In genomic region chr12:123022846-123023245, GRCh38 we compare ENCODE assay signal across 19 cellular contexts. TPM values are rescaled to one million over a fixed set of nuclear protein-coding genes. Genes with fewer than 3 reads are reported as not detected.
DNase-seq lines count a peak whose midpoint lies in the region; ATAC-seq, FAIRE-seq and TF ChIP-seq lines count a peak whose summit lies in the region.
"Had no signal": no experiment of that assay in that cellular context is flagged by ENCODE, and none has a peak within 500 bp of the region (broad histone marks: within the 10 kb centered on the region; RNA-seq: fewer than 3 reads in every experiment).

No MANE protein-coding gene starts in this region.

- no peak for TF ChIP-seq POLR2A in esophagus muscularis mucosa (IDR thresholded peaks at IDR 0.05; ENCODE audit: low read depth)

- H3K36me3 Mint-ChIP-seq in activated CD8-positive, alpha-beta T cell treated with anti-CD3 and anti-CD28 coated beads, Interleukin-2, amount 10 ng/mL, durations not matched to agents 7 days and 5 days (ENCODE audit: low read depth), result no peaks in the 10 kb centered on the region
- H3K36me3 Mint-ChIP-seq in activated CD8-positive, alpha-beta T cell treated with anti-CD3 and anti-CD28 coated beads for 36 hours (ENCODE audit: low read depth), result no peaks in the 10 kb centered on the region
- H3K36me3 Mint-ChIP-seq in activated naive CD8-positive, alpha-beta T cell treated with anti-CD3 and anti-CD28 coated beads, Interleukin-2, amount 50 U/mL, for 24 hours (ENCODE audit: low read depth), result no peaks in the 10 kb centered on the region
- H3K36me3 Mint-ChIP-seq: CD4-positive, CD25-positive, alpha-beta regulatory T cell had no signal

- H3K4me2 ChIP-seq in neuronal stem cell (ENCODE audit: insufficient read depth, low read length, poor library complexity, severe bottlenecking) (no peak overlapping the region), osteoblast (ENCODE audit: insufficient read depth, low read length) (no peak overlapping the region)
- H3K4me2 ChIP-seq: GM23338 had no signal

- no peak overlapping the region for H3K9ac ChIP-seq in kidney (ENCODE audit: low read length in 2 of 2)
- no peak overlapping the region for H3K9ac ChIP-seq in neuronal stem cell (ENCODE audit: low read depth, low read length, poor library complexity)

- no peak for FAIRE-seq in kidney (lab: Jason Lieb, UNC)
- FAIRE-seq: D721Med, G401.6, GM12891, GM19239, H54 had no signal

- H3K27ac ChIP-seq in kidney (ENCODE audit: low read depth in 2 of 2, low read length in 2 of 2) (no peak overlapping the region), neuronal stem cell (replicated peaks; ENCODE audit: low read length) (no peak overlapping the region), osteoblast (ENCODE audit: low read depth, low read length) (no peak overlapping the region), esophagus muscularis mucosa (replicated peaks in 1 of 4) (no peak overlapping the region)

- H3K4me3 Mint-ChIP-seq in activated CD8-positive, alpha-beta T cell treated with anti-CD3 and anti-CD28 coated beads, Interleukin-2, amount 10 ng/mL, durations not matched to agents 7 days and 5 days, result no peak overlapping the region
- no peak overlapping the region for H3K4me3 Mint-ChIP-seq in activated CD8-positive, alpha-beta T cell treated with anti-CD3 and anti-CD28 coated beads for 36 hours
- H3K4me3 Mint-ChIP-seq in activated naive CD8-positive, alpha-beta T cell treated with anti-CD3 and anti-CD28 coated beads, Interleukin-2, amount 50 U/mL, for 24 hours, result no peak overlapping the region
- H3K4me3 Mint-ChIP-seq: CD4-positive, CD25-positive, alpha-beta regulatory T cell; GM23338 had no signal

- H3K27me3 ChIP-seq in neuronal stem cell (ENCODE audit: control insufficient read depth in 3 of 3, insufficient read depth in 3 of 3, low read depth in 1 of 3, low read length in 3 of 3) (peaks cover 0 to 1% (median 0%) of the 10 kb centered on the region in 3 experiments), osteoblast (ENCODE audit: insufficient read depth, low read length) (no peaks in the 10 kb centered on the region), esophagus muscularis mucosa (no peaks in the 10 kb centered on the region)

- no peak overlapping the region for H2BK120ac ChIP-seq in neuronal stem cell (ENCODE audit: low read depth, low read length)

- intact Hi-C loops in activated CD8-positive, alpha-beta T cell treated with anti-CD3 and anti-CD28 coated beads for 36 hours (cut with micrococcal nuclease), result no loop called here
- intact Hi-C loops in kidney (cut with DNase I) (no loop called here), esophagus muscularis mucosa (cut with DNase I) (no loop called here)

- H3K18ac ChIP-seq in neuronal stem cell (ENCODE audit: low read length), result no peak overlapping the region

- H3K36me3 ChIP-seq in kidney (ENCODE audit: control insufficient read depth in 1 of 2, insufficient read depth in 2 of 2, low read length in 2 of 2) (peaks cover 0 to 10% of the 10 kb centered on the region in 2 donors), neuronal stem cell (replicated peaks in 1 of 2; ENCODE audit: control insufficient read depth in 2 of 2, insufficient read depth in 2 of 2, low read length in 2 of 2) (no peaks in the 10 kb centered on the region), osteoblast (ENCODE audit: insufficient read depth, low read length) (no peaks in the 10 kb centered on the region), esophagus muscularis mucosa (peaks cover 0 to 30% (median 17%) of the 10 kb centered on the region in 4 donors)

- no peak overlapping the region for H2AK5ac ChIP-seq in neuronal stem cell (ENCODE audit: low read depth, low read length)

- no peak overlapping the region for H3K23ac ChIP-seq in neuronal stem cell (ENCODE audit: low read depth, low read length, poor library complexity)

- H3K27ac Mint-ChIP-seq in activated CD8-positive, alpha-beta T cell treated with anti-CD3 and anti-CD28 coated beads, Interleukin-2, amount 10 ng/mL, durations not matched to agents 7 days and 5 days, result peak overlapping the region; percentile 30
- H3K27ac Mint-ChIP-seq in activated CD8-positive, alpha-beta T cell treated with anti-CD3 and anti-CD28 coated beads for 36 hours, result no peak overlapping the region
- no peak overlapping the region for H3K27ac Mint-ChIP-seq in activated naive CD8-positive, alpha-beta T cell treated with anti-CD3 and anti-CD28 coated beads, Interleukin-2, amount 50 U/mL, for 24 hours
- H3K27ac Mint-ChIP-seq: CD4-positive, CD25-positive, alpha-beta regulatory T cell; GM23338 had no signal

- H3K79me2 ChIP-seq in osteoblast (ENCODE audit: insufficient read depth, low read length), result no peaks in the 10 kb centered on the region

- CTCF ChIA-PET in activated CD8-positive, alpha-beta T cell treated with anti-CD3 and anti-CD28 coated beads, Interleukin-2, amount 10 ng/mL, durations not matched to agents 7 days and 5 days (lab: Charles Lee), result interaction anchor here (1.3 kb wide), 1 partner anchor 21 kb away, joined by 4 read pairs; no protein-coding TSS in a partner anchor
- CTCF ChIA-PET in activated CD8-positive, alpha-beta T cell treated with anti-CD3 and anti-CD28 coated beads for 36 hours (lab: Charles Lee), result interaction anchor here (1.0 kb wide), 1 partner anchor 53 kb away, joined by 3 read pairs; no protein-coding TSS in a partner anchor

- no peak overlapping the region for H2BK5ac ChIP-seq in neuronal stem cell (ENCODE audit: low read length)

- H3K14ac ChIP-seq in neuronal stem cell (ENCODE audit: low read length), result peak overlapping the region; percentile 66

- TF ChIP-seq CTCF in activated CD8-positive, alpha-beta T cell treated with anti-CD3 and anti-CD28 coated beads for 36 hours (IDR thresholded peaks at IDR 0.05), result no peak
- TF ChIP-seq CTCF in kidney (IDR thresholded peaks at IDR 0.05; ENCODE audit: borderline replicate concordance, extremely low read depth, insufficient read depth) (no peak), osteoblast (IDR thresholded peaks at IDR 0.05; ENCODE audit: extremely low read depth, low read depth, low read length) (no peak), esophagus muscularis mucosa (IDR thresholded peaks at IDR 0.05) (no peak)

- H3K4me1 ChIP-seq in kidney (ENCODE audit: control insufficient read depth in 1 of 2, insufficient read depth in 1 of 2, low read depth in 1 of 2, low read length in 2 of 2), result no peaks in the 10 kb centered on the region
- H3K4me1 ChIP-seq in neuronal stem cell (ENCODE audit: control insufficient read depth in 2 of 2, insufficient read depth in 1 of 2, low read depth in 1 of 2, low read length in 2 of 2), result no peaks in the 10 kb centered on the region
- peaks cover 18% of the 10 kb centered on the region for H3K4me1 ChIP-seq in osteoblast (ENCODE audit: insufficient read depth, low read length)
- no peaks in the 10 kb centered on the region for H3K4me1 ChIP-seq in esophagus muscularis mucosa

- POLR2A ChIA-PET in activated CD8-positive, alpha-beta T cell treated with anti-CD3 and anti-CD28 coated beads, Interleukin-2, amount 10 ng/mL, durations not matched to agents 7 days and 5 days (lab: Charles Lee), result no interaction called here
- POLR2A ChIA-PET in activated CD8-positive, alpha-beta T cell treated with anti-CD3 and anti-CD28 coated beads for 36 hours (lab: Charles Lee), result no interaction called here

- peaks cover 9% of the 10 kb centered on the region for H4K20me1 ChIP-seq in osteoblast (ENCODE audit: insufficient read depth, low read length)

- DNase-seq in activated CD8-positive, alpha-beta T cell treated with anti-CD3 and anti-CD28 coated beads, Interleukin-2, amount 10 ng/mL, durations not matched to agents 7 days and 5 days, result no peak
- DNase-seq in activated CD8-positive, alpha-beta T cell treated with anti-CD3 and anti-CD28 coated beads for 36 hours, result no peak
- DNase-seq in kidney, result peak; percentile 56
- no peak for DNase-seq in neuronal stem cell (ENCODE audit: low spot score)
- DNase-seq in osteoblast (ENCODE audit: insufficient read length, low spot score, missing footprints), result no peak
- no peak for DNase-seq in activated naive CD8-positive, alpha-beta T cell treated with anti-CD3 and anti-CD28 coated beads, Interleukin-2, amount 50 U/mL, for 24 hours
- DNase-seq in esophagus muscularis mucosa (ENCODE audit: extremely low spot score), result no peak
- DNase-seq: 8988T; C1 segment of cervical spinal cord; Caco-2; CD4-positive, CD25-positive, alpha-beta regulatory T cell; HCEC 1CT had no signal

- H4K91ac ChIP-seq in neuronal stem cell (ENCODE audit: low read depth, low read length, poor library complexity), result no peak overlapping the region

- H3K4ac ChIP-seq in neuronal stem cell (ENCODE audit: low read length), result no peak overlapping the region

- H3K4me3 ChIP-seq in kidney (ENCODE audit: low read length in 2 of 2), result no peak overlapping the region
- H3K4me3 ChIP-seq in neuronal stem cell (ENCODE audit: low read length in 2 of 2), result no peak overlapping the region
- H3K4me3 ChIP-seq in osteoblast (ENCODE audit: insufficient read depth, low read length), result no peak overlapping the region
- no peak overlapping the region for H3K4me3 ChIP-seq in esophagus muscularis mucosa
- H3K4me3 ChIP-seq: GM23338 had no signal

- H3K4me1 Mint-ChIP-seq in activated CD8-positive, alpha-beta T cell treated with anti-CD3 and anti-CD28 coated beads, Interleukin-2, amount 10 ng/mL, durations not matched to agents 7 days and 5 days (ENCODE audit: low read depth), result peaks cover 18% of the 10 kb centered on the region
- H3K4me1 Mint-ChIP-seq in activated CD8-positive, alpha-beta T cell treated with anti-CD3 and anti-CD28 coated beads for 36 hours (ENCODE audit: low read depth), result peaks cover 20% of the 10 kb centered on the region
- peaks cover 29% of the 10 kb centered on the region for H3K4me1 Mint-ChIP-seq in activated naive CD8-positive, alpha-beta T cell treated with anti-CD3 and anti-CD28 coated beads, Interleukin-2, amount 50 U/mL, for 24 hours

- peaks cover 2% of the 10 kb centered on the region for H3K79me1 ChIP-seq in neuronal stem cell (ENCODE audit: low read depth, low read length)

- no peaks in the 10 kb centered on the region for H3K9me3 Mint-ChIP-seq in activated CD8-positive, alpha-beta T cell treated with anti-CD3 and anti-CD28 coated beads, Interleukin-2, amount 10 ng/mL, durations not matched to agents 7 days and 5 days (ENCODE audit: insufficient read depth)
- H3K9me3 Mint-ChIP-seq in activated CD8-positive, alpha-beta T cell treated with anti-CD3 and anti-CD28 coated beads for 36 hours, result no peaks in the 10 kb centered on the region
- no peaks in the 10 kb centered on the region for H3K9me3 Mint-ChIP-seq in activated naive CD8-positive, alpha-beta T cell treated with anti-CD3 and anti-CD28 coated beads, Interleukin-2, amount 50 U/mL, for 24 hours
- H3K9me3 Mint-ChIP-seq: CD4-positive, CD25-positive, alpha-beta regulatory T cell; GM23338 had no signal

- H3K9me3 ChIP-seq in kidney (ENCODE audit: control insufficient read depth in 1 of 2, low read length in 2 of 2) (no peaks in the 10 kb centered on the region), neuronal stem cell (replicated peaks in 1 of 2; ENCODE audit: control insufficient read depth in 2 of 2, insufficient read depth in 1 of 2, low read depth in 1 of 2, low read length in 2 of 2) (no peaks in the 10 kb centered on the region), osteoblast (ENCODE audit: low read depth, low read length) (no peaks in the 10 kb centered on the region), esophagus muscularis mucosa (no peaks in the 10 kb centered on the region)
- H3K9me3 ChIP-seq: Caco-2 had no signal

- no peak for ATAC-seq in activated CD8-positive, alpha-beta T cell treated with anti-CD3 and anti-CD28 coated beads, Interleukin-2, amount 10 ng/mL, durations not matched to agents 7 days and 5 days
- no peak for ATAC-seq in activated CD8-positive, alpha-beta T cell treated with anti-CD3 and anti-CD28 coated beads for 36 hours
- no peak for ATAC-seq in GM21447 (IDR thresholded peaks at IDR 0.05; ENCODE audit: unreplicated experiment)
- no peak for ATAC-seq in activated naive CD8-positive, alpha-beta T cell treated with anti-CD3 and anti-CD28 coated beads, Interleukin-2, amount 50 U/mL, for 24 hours
- ATAC-seq: GM23338 had no signal

- H2AFZ ChIP-seq in neuronal stem cell (ENCODE audit: low read length) (no peak overlapping the region), osteoblast (ENCODE audit: low read length) (no peak overlapping the region)
- H2AFZ ChIP-seq: GM23338 had no signal

- no peaks in the 10 kb centered on the region for H3K27me3 Mint-ChIP-seq in activated CD8-positive, alpha-beta T cell treated with anti-CD3 and anti-CD28 coated beads, Interleukin-2, amount 10 ng/mL, durations not matched to agents 7 days and 5 days (ENCODE audit: low read depth)
- H3K27me3 Mint-ChIP-seq in activated CD8-positive, alpha-beta T cell treated with anti-CD3 and anti-CD28 coated beads for 36 hours, result no peaks in the 10 kb centered on the region
- H3K27me3 Mint-ChIP-seq in activated naive CD8-positive, alpha-beta T cell treated with anti-CD3 and anti-CD28 coated beads, Interleukin-2, amount 50 U/mL, for 24 hours, result no peaks in the 10 kb centered on the region
- H3K27me3 Mint-ChIP-seq: CD4-positive, CD25-positive, alpha-beta regulatory T cell had no signal

- H2BK12ac ChIP-seq in neuronal stem cell (ENCODE audit: low read length), result no peak overlapping the region

- WGBS in neuronal stem cell (ENCODE audit: extremely low coverage in 2 of 2, insufficient read length in 2 of 2, insufficient replicate concordance in 1 of 2), 2 donors, result no CpG with 5 or more reads among the region's 5 CpGs
- WGBS in esophagus muscularis mucosa, result 89% methylated on average over 5 of the region's 5 CpGs

- H4K8ac ChIP-seq in neuronal stem cell (ENCODE audit: low read depth, low read length), result no peak overlapping the region

- no peak overlapping the region for H2BK15ac ChIP-seq in neuronal stem cell (ENCODE audit: low read length)

- TF ChIP-seq EP300 in esophagus muscularis mucosa (IDR thresholded peaks at IDR 0.05), result no peak

RNA-seq across cellular contexts. Expression of gene ARL6IP4, which starts 42.4 kb away (rescaled TPM):
- total RNA-seq in activated CD8-positive, alpha-beta T cell treated with anti-CD3 and anti-CD28 coated beads, Interleukin-2, amount 10 ng/mL, durations not matched to agents 7 days and 5 days, result 100 to 1,000 TPM; 204 to 213 TPM
- 100 to 1,000 TPM; 174 to 180 TPM for total RNA-seq in activated CD8-positive, alpha-beta T cell treated with anti-CD3 and anti-CD28 coated beads for 36 hours
- total RNA-seq in kidney, result 168 TPM
- 362 TPM for polyA plus RNA-seq in kidney (ENCODE audit: insufficient read depth, low read depth, low replicate concordance)
- polyA plus RNA-seq in neuronal stem cell (2013, experiment 1 of 2), result 134 TPM
- 128 TPM for polyA plus RNA-seq in neuronal stem cell (2013, experiment 2 of 2)
- total RNA-seq in osteoblast, result 117 and 118 TPM in 2 replicates
- total RNA-seq in esophagus muscularis mucosa, result 100 to 1,000 TPM; 262 to 318 (median 288) TPM

RNA-seq across cellular contexts. Expression of gene OGFOD2, which starts 47.8 kb away (rescaled TPM):
- total RNA-seq in activated CD8-positive, alpha-beta T cell treated with anti-CD3 and anti-CD28 coated beads, Interleukin-2, amount 10 ng/mL, durations not matched to agents 7 days and 5 days, result 10 to 100 TPM; 24.1 to 27.0 TPM
- total RNA-seq in activated CD8-positive, alpha-beta T cell treated with anti-CD3 and anti-CD28 coated beads for 36 hours, result 10 to 100 TPM; 27.1 to 31.5 TPM
- total RNA-seq in kidney (22.9 TPM), osteoblast (6.5 and 8.3 TPM in 2 replicates), esophagus muscularis mucosa (10 to 100 TPM in 2 of 4 donors, 1 to 10 TPM in 2; 5.6 to 15.3 (median 8.6) TPM)
- 27.5 TPM for polyA plus RNA-seq in kidney (ENCODE audit: insufficient read depth, low read depth, low replicate concordance)
- 6.9 TPM for polyA plus RNA-seq in neuronal stem cell (2013, experiment 1 of 2)
- polyA plus RNA-seq in neuronal stem cell (2013, experiment 2 of 2), result 5.5 TPM

RNA-seq across cellular contexts. Expression of gene ABCB9, which starts 56.6 kb away (rescaled TPM):
- 1 to 10 TPM; 5.9 to 6.0 TPM for total RNA-seq in activated CD8-positive, alpha-beta T cell treated with anti-CD3 and anti-CD28 coated beads, Interleukin-2, amount 10 ng/mL, durations not matched to agents 7 days and 5 days
- total RNA-seq in activated CD8-positive, alpha-beta T cell treated with anti-CD3 and anti-CD28 coated beads for 36 hours, result 1 to 10 TPM; 4.3 to 4.9 TPM
- total RNA-seq in kidney (7.6 TPM), osteoblast (11.9 and 13.0 TPM in 2 replicates), esophagus muscularis mucosa (1 to 10 TPM; 1.7 to 6.2 (median 4.2) TPM)
- 4.6 TPM for polyA plus RNA-seq in kidney (ENCODE audit: insufficient read depth, low read depth, low replicate concordance)
- 2.0 TPM for polyA plus RNA-seq in neuronal stem cell (2013, experiment 1 of 2)
- polyA plus RNA-seq in neuronal stem cell (2013, experiment 2 of 2), result 1.5 TPM
